ENCODE assay signal across 8 cellular contexts in genomic region chr10:101818958-101819633, GRCh38. TPM values are rescaled to one million over a fixed set of nuclear protein-coding genes. Genes with fewer than 3 reads are reported as not detected.
DNase-seq lines count a peak whose midpoint lies in the region; ATAC-seq and TF ChIP-seq lines count a peak whose summit lies in the region.

No MANE protein-coding gene starts in this region.

- H3K9me3 ChIP-seq in PC-3 (ENCODE audit: low read length) = no peaks in the 10 kb centered on the region
- no peaks in the 10 kb centered on the region for H3K9me3 ChIP-seq in ectodermal cell (ENCODE audit: control insufficient read depth, low read length)
- no peaks in the 10 kb centered on the region for H3K9me3 ChIP-seq in muscle layer of colon (ENCODE audit: low read length)

- peak overlapping the region; percentile 54 for H3K9ac ChIP-seq in PC-3 (ENCODE audit: low read length)
- H3K9ac ChIP-seq in muscle layer of colon (ENCODE audit: low read length) = peak overlapping the region; percentile 47

- POLR2A ChIA-PET in PC-3 (lab: Charles Lee; ENCODE audit: unreplicated experiment) = no interaction called here

- WGBS in ectodermal cell, 2 experiments = 26 to 32% methylated on average over 13 of the region's 13 CpGs

- TF ChIP-seq CTCF in PC-3 (conservative IDR thresholded peaks at IDR 0.05; ENCODE audit: low read depth, low read length) = no peak

- H3K27me3 ChIP-seq in PC-3 (ENCODE audit: low read length) = no peaks in the 10 kb centered on the region
- H3K27me3 ChIP-seq in ectodermal cell (ENCODE audit: control insufficient read depth, insufficient read depth, low read length, poor library complexity, severe bottlenecking) = no peaks in the 10 kb centered on the region
- H3K27me3 ChIP-seq in muscle layer of colon (ENCODE audit: control insufficient read depth in 1 of 2, insufficient read depth in 2 of 2, low read length in 2 of 2) = no peaks in the 10 kb centered on the region

- peak; percentile 15 for ATAC-seq in HG02678 (IDR thresholded peaks at IDR 0.05; ENCODE audit: unreplicated experiment)
- peak; percentile 39 for ATAC-seq in PC-3

- H3K4me1 ChIP-seq in PC-3 (ENCODE audit: insufficient read depth, low read length) = peaks cover 20% of the 10 kb centered on the region
- no peaks in the 10 kb centered on the region for H3K4me1 ChIP-seq in ectodermal cell (ENCODE audit: control insufficient read depth, insufficient read depth, low read length)
- peaks cover 20% of the 10 kb centered on the region for H3K4me1 ChIP-seq in muscle layer of colon (ENCODE audit: insufficient read depth, low read length)

- intact Hi-C loops in PC-3 (cut with micrococcal nuclease) = loop anchor here (1.0 kb wide), 1 partner anchor 11 kb away; no protein-coding TSS in a partner anchor

- no peaks in the 10 kb centered on the region for H3F3A ChIP-seq in PC-3 (ENCODE audit: low read length, unreplicated experiment)

- CTCF ChIA-PET in PC-3 (lab: Charles Lee) = interaction anchor here (1.5 kb wide), 1 partner anchor 38 kb away, joined by 4 read pairs; no protein-coding TSS in a partner anchor

- BruUV-seq in PC-3 (replicated peaks; lab: Mats Ljungman, UMichigan) = TSS peak; percentile 51

- H3K9me2 ChIP-seq in PC-3 (replicated peaks; ENCODE audit: low read length) = no peaks in the 10 kb centered on the region

- H3K27ac ChIP-seq in PC-3 (ENCODE audit: low read length) (peak overlapping the region; percentile 50), ectodermal cell (ENCODE audit: insufficient read depth, low read depth, low read length, poor library complexity, severe bottlenecking) (peak overlapping the region; percentile 80), muscle layer of colon (ENCODE audit: low read depth, low read length) (peak overlapping the region; percentile 99)

- peak overlapping the region; percentile 90 for H2AFZ ChIP-seq in PC-3 (ENCODE audit: low read length)

- DNase-seq in activated CD4-positive, alpha-beta T cell treated with anti-CD3 and anti-CD28 coated beads, Interleukin-2, amount 50 U/mL, for 1 hour = peak; percentile 36
- no peak for DNase-seq in activated CD4-positive, alpha-beta T cell treated with anti-CD3 and anti-CD28 coated beads for 48 hours
- DNase-seq in PC-3 (peak; percentile 14), AG08396 (ENCODE audit: low spot score) (no peak), OCI-M1 (lab: John Stamatoyannopoulos, UW) (no peak)

- peaks cover 32% of the 10 kb centered on the region for H4K20me1 ChIP-seq in PC-3 (ENCODE audit: low read length)

- H3K79me2 ChIP-seq in PC-3 (ENCODE audit: low read length) = peaks cover 42% of the 10 kb centered on the region

- H3K36me3 ChIP-seq in PC-3 (ENCODE audit: low read depth, low read length) (no peaks in the 10 kb centered on the region), ectodermal cell (ENCODE audit: control insufficient read depth, insufficient read depth, low read length) (no peaks in the 10 kb centered on the region), muscle layer of colon (ENCODE audit: insufficient read depth, low read length) (no peaks in the 10 kb centered on the region)

- peak overlapping the region; percentile 94 for H3K4me2 ChIP-seq in PC-3 (ENCODE audit: low read length)

- peak overlapping the region; percentile 99 for H3K4me3 ChIP-seq in PC-3 (ENCODE audit: low read length)
- H3K4me3 ChIP-seq in ectodermal cell (ENCODE audit: insufficient read depth, low read depth, low read length) = peak overlapping the region; percentile 92
- peak overlapping the region; percentile 33 to 98 for H3K4me3 ChIP-seq in muscle layer of colon (ENCODE audit: low read depth in 1 of 2, low read length in 2 of 2)

RNA-seq across cellular contexts. Expression of gene OGA, which starts 0.9 kb away (rescaled TPM):
- total RNA-seq in PC-3 (2014; rRNA removed) = 42.7 and 43.0 TPM in 2 replicates
- 153 TPM for polyA plus RNA-seq in ectodermal cell (2013, experiment 1 of 4)
- polyA plus RNA-seq in ectodermal cell (2013, experiment 2 of 4) = 178 TPM
- polyA plus RNA-seq in ectodermal cell (2013, experiment 3 of 4) = 120 TPM
- polyA plus RNA-seq in ectodermal cell (2013, experiment 4 of 4) = 142 TPM

RNA-seq across cellular contexts. Expression of gene KCNIP2, which starts 24.5 kb away (rescaled TPM):
- 0.46 and 1.5 TPM in 2 replicates for total RNA-seq in PC-3 (2014; rRNA removed)
- 9.7 TPM for polyA plus RNA-seq in ectodermal cell (2013, experiment 1 of 4)
- 9.2 TPM for polyA plus RNA-seq in ectodermal cell (2013, experiment 2 of 4)
- 7.5 TPM for polyA plus RNA-seq in ectodermal cell (2013, experiment 3 of 4)
- polyA plus RNA-seq in ectodermal cell (2013, experiment 4 of 4) = 11.9 TPM

RNA-seq across cellular contexts. Expression of gene NPM3, which starts 35.9 kb away (rescaled TPM):
- total RNA-seq in PC-3 (2014; rRNA removed) = 117 and 128 TPM in 2 replicates
- polyA plus RNA-seq in ectodermal cell (2013, experiment 1 of 4) = 71.5 TPM
- 65.6 TPM for polyA plus RNA-seq in ectodermal cell (2013, experiment 2 of 4)
- polyA plus RNA-seq in ectodermal cell (2013, experiment 3 of 4) = 66.9 TPM
- 78.8 TPM for polyA plus RNA-seq in ectodermal cell (2013, experiment 4 of 4)

RNA-seq across cellular contexts. Expression of gene FGF8, which starts 43.2 kb away (rescaled TPM):
- total RNA-seq in PC-3 (2014; rRNA removed) = not detected in 2 replicates
- 1.3 TPM for polyA plus RNA-seq in ectodermal cell (2013, experiment 1 of 4)
- 3.4 TPM for polyA plus RNA-seq in ectodermal cell (2013, experiment 2 of 4)
- 4.9 TPM for polyA plus RNA-seq in ectodermal cell (2013, experiment 3 of 4)
- 3.7 TPM for polyA plus RNA-seq in ectodermal cell (2013, experiment 4 of 4)

Comparison
In these comparisons a context has a peak if more than half of its experiments do, and no peak if none do; other contexts are left out.
1. DNase-seq: peak in activated CD4-positive, alpha-beta T cell treated with anti-CD3 and anti-CD28 coated beads, Interleukin-2, amount 50 U/mL, for 1 hour (single experiment) and PC-3 (single experiment); none in activated CD4-positive, alpha-beta T cell treated with anti-CD3 and anti-CD28 coated beads for 48 hours (single experiment), AG08396 (single experiment) and OCI-M1 (single experiment).
2. Peak in every context shown above with its lines, with median percentiles within 50 percentile points of each other: H3K27ac ChIP-seq and H3K4me3 ChIP-seq.